Comparison of ENCODE assay signal across 1 cellular context in genomic region chr4:140925417-140925816, GRCh38.
TF ChIP-seq lines count a peak whose summit lies in the region.

No MANE protein-coding gene starts in this region.

TF ChIP-seq in GM23338, 12 proteins besides CTCF, POLR2A, EP300 and RAD21 (continued from another document):
- TF ChIP-seq, protein P1, sequence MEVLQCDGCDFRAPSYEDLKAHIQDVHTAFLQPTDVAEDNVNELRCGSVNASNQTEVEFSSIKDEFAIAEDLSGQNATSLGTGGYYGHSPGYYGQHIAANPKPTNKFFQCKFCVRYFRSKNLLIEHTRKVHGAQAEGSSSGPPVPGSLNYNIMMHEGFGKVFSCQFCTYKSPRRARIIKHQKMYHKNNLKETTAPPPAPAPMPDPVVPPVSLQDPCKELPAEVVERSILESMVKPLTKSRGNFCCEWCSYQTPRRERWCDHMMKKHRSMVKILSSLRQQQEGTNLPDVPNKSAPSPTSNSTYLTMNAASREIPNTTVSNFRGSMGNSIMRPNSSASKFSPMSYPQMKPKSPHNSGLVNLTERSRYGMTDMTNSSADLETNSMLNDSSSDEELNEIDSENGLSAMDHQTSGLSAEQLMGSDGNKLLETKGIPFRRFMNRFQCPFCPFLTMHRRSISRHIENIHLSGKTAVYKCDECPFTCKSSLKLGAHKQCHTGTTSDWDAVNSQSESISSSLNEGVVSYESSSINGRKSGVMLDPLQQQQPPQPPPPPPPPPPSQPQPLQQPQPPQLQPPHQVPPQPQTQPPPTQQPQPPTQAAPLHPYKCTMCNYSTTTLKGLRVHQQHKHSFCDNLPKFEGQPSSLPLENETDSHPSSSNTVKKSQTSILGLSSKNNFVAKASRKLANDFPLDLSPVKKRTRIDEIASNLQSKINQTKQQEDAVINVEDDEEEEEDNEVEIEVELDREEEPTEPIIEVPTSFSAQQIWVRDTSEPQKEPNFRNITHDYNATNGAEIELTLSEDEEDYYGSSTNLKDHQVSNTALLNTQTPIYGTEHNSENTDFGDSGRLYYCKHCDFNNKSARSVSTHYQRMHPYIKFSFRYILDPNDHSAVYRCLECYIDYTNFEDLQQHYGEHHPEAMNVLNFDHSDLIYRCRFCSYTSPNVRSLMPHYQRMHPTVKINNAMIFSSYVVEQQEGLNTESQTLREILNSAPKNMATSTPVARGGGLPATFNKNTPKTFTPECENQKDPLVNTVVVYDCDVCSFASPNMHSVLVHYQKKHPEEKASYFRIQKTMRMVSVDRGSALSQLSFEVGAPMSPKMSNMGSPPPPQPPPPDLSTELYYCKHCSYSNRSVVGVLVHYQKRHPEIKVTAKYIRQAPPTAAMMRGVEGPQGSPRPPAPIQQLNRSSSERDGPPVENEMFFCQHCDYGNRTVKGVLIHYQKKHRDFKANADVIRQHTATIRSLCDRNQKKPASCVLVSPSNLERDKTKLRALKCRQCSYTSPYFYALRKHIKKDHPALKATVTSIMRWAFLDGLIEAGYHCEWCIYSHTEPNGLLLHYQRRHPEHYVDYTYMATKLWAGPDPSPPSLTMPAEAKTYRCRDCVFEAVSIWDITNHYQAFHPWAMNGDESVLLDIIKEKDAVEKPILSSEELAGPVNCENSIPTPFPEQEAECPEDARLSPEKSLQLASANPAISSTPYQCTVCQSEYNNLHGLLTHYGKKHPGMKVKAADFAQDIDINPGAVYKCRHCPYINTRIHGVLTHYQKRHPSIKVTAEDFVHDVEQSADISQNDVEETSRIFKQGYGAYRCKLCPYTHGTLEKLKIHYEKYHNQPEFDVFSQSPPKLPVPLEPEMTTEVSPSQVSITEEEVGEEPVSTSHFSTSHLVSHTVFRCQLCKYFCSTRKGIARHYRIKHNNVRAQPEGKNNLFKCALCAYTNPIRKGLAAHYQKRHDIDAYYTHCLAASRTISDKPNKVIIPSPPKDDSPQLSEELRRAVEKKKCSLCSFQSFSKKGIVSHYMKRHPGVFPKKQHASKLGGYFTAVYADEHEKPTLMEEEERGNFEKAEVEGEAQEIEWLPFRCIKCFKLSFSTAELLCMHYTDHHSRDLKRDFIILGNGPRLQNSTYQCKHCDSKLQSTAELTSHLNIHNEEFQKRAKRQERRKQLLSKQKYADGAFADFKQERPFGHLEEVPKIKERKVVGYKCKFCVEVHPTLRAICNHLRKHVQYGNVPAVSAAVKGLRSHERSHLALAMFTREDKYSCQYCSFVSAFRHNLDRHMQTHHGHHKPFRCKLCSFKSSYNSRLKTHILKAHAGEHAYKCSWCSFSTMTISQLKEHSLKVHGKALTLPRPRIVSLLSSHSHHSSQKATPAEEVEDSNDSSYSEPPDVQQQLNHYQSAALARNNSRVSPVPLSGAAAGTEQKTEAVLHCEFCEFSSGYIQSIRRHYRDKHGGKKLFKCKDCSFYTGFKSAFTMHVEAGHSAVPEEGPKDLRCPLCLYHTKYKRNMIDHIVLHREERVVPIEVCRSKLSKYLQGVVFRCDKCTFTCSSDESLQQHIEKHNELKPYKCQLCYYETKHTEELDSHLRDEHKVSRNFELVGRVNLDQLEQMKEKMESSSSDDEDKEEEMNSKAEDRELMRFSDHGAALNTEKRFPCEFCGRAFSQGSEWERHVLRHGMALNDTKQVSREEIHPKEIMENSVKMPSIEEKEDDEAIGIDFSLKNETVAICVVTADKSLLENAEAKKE (CRISPR knock-in tag; IDR thresholded peaks at IDR 0.05): no peak
- TF ChIP-seq POLR2AphosphoS5 (IDR thresholded peaks at IDR 0.05; ENCODE audit: low read depth) (no peak), CREB1 (CRISPR knock-in tag; IDR thresholded peaks at IDR 0.05; ENCODE audit: low read depth) (no peak), REST (IDR thresholded peaks at IDR 0.05; ENCODE audit: unreplicated experiment) (no peak), EZH2 (IDR thresholded peaks at IDR 0.05; ENCODE audit: low read depth, unreplicated experiment) (no peak), ZNF331 (CRISPR knock-in tag; IDR thresholded peaks at IDR 0.05; ENCODE audit: low read depth) (no peak), EZH2phosphoT487 (IDR thresholded peaks at IDR 0.05; ENCODE audit: unreplicated experiment) (no peak)
